In the genomic region with DNA sequence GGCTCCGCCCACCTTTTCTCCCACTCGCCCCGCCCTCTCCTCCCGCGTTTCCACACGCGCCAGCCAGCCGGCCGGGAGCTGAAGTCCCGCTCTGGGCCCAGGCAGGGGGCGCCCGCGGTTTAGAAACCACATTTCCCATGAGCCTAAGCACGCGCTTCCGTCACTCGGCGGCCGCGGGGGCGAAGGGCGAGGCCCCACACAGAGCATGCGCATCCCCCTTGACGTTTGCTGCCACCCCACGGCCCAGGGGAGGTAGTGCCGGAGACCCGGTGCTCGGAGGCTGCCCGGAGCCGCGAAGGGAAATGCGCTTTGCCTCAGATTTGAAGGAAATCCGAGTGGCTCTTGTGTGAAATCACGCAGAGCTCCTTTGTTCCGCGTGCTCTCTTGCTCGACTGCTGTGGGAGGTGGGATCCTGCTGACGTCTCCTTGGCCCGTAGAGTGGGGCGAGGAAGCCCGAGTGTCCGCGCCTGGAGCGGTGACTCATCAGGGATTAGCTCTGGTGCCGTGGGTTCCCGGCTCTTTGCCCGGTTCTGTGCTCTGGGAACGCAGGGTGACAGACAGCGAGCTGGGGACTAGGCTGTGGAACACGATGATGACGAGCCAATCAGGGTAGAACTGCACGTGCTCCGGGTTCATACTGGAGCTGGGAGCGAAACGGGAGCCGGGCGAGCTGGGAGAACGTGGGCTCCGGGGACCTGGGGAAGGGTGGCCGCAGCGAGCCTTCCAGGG, we compare ENCODE assay signal across 7 cellular contexts. TPM values are rescaled to one million over a fixed set of nuclear protein-coding genes. Genes with fewer than 3 reads are reported as not detected.
DNase-seq lines count a peak whose midpoint lies in the region; ATAC-seq, FAIRE-seq and TF ChIP-seq lines count a peak whose summit lies in the region.

No MANE protein-coding gene starts in this region.

- H3K4me2 ChIP-seq in astrocyte (ENCODE audit: low read length) = peak overlapping the region; percentile 94

- H3K4me3 ChIP-seq in astrocyte (ENCODE audit: insufficient read depth, low read depth, low read length) = peak overlapping the region; percentile 79

- H3K27ac ChIP-seq in astrocyte (ENCODE audit: low read depth, low read length) = peak overlapping the region; percentile 99

- H3K27me3 Mint-ChIP-seq in T-helper 2 cell treated with Interferon-gamma antibody and Interleukin-4, amounts not matched to agents 5 μg/mL and 100 μg/mL, for 36 hours (ENCODE audit: low read depth) = peaks cover 6% of the 10 kb centered on the region
- no peaks in the 10 kb centered on the region for H3K27me3 Mint-ChIP-seq in astrocyte (ENCODE audit: low read depth, unreplicated experiment)

- H3K79me2 ChIP-seq in astrocyte (ENCODE audit: insufficient read depth, low read length) = peaks cover 42% of the 10 kb centered on the region

- peak; percentile 87 to 95 for DNase-seq in NCI-H187 (lab: John Stamatoyannopoulos, UW)
- DNase-seq in T-helper 2 cell treated with Interferon-gamma antibody and Interleukin-4, amounts not matched to agents 5 μg/mL and 100 μg/mL, for 36 hours (ENCODE audit: low spot score) = peak; percentile 98
- peak; percentile 95 for DNase-seq in astrocyte (ENCODE audit: low read depth)
- DNase-seq in hepatic stellate cell (ENCODE audit: low spot score) = peak; percentile 94
- DNase-seq in renal cortical epithelial cell (ENCODE audit: low read depth) = peak; percentile 94

- H3K27ac Mint-ChIP-seq in T-helper 2 cell treated with Interferon-gamma antibody and Interleukin-4, amounts not matched to agents 5 μg/mL and 100 μg/mL, for 36 hours = peak overlapping the region; percentile 92
- peak overlapping the region; percentile 97 for H3K27ac Mint-ChIP-seq in astrocyte (ENCODE audit: unreplicated experiment)

- no peaks in the 10 kb centered on the region for H3K9me3 ChIP-seq in astrocyte (ENCODE audit: insufficient read depth, low read depth, low read length)

- peak overlapping the region; percentile 95 for H2AFZ ChIP-seq in astrocyte (ENCODE audit: low read depth, low read length)

- peaks cover 3% of the 10 kb centered on the region for H3K36me3 Mint-ChIP-seq in T-helper 2 cell treated with Interferon-gamma antibody and Interleukin-4, amounts not matched to agents 5 μg/mL and 100 μg/mL, for 36 hours (ENCODE audit: low read depth)
- no peaks in the 10 kb centered on the region for H3K36me3 Mint-ChIP-seq in astrocyte (ENCODE audit: low read depth, unreplicated experiment)

- peaks cover 24% of the 10 kb centered on the region for H3K4me1 Mint-ChIP-seq in T-helper 2 cell treated with Interferon-gamma antibody and Interleukin-4, amounts not matched to agents 5 μg/mL and 100 μg/mL, for 36 hours (ENCODE audit: low read depth)
- peaks cover 8% of the 10 kb centered on the region for H3K4me1 Mint-ChIP-seq in astrocyte (ENCODE audit: low read depth, unreplicated experiment)

- peak overlapping the region; percentile 97 for H3K9ac ChIP-seq in astrocyte (ENCODE audit: low read length)

- peaks cover 6% of the 10 kb centered on the region for H3K4me1 ChIP-seq in astrocyte (ENCODE audit: insufficient read depth, low read length)

- H4K20me1 ChIP-seq in astrocyte (ENCODE audit: insufficient read depth, low read length) = peaks cover 23% of the 10 kb centered on the region

- peak overlapping the region; percentile 88 for H3K4me3 Mint-ChIP-seq in T-helper 2 cell treated with Interferon-gamma antibody and Interleukin-4, amounts not matched to agents 5 μg/mL and 100 μg/mL, for 36 hours
- H3K4me3 Mint-ChIP-seq in astrocyte (ENCODE audit: unreplicated experiment) = peak overlapping the region; percentile 92

- FAIRE-seq in astrocyte (lab: Jason Lieb, UNC) = no peak

- ATAC-seq in GM18499 (IDR thresholded peaks at IDR 0.05; ENCODE audit: insufficient read depth, unreplicated experiment) (peak; percentile 78), HG02943 (IDR thresholded peaks at IDR 0.05; ENCODE audit: low read depth, unreplicated experiment) (peak; percentile 80)

- H3K36me3 ChIP-seq in astrocyte (ENCODE audit: insufficient read depth, low read length) = no peaks in the 10 kb centered on the region

- H3K27me3 ChIP-seq in astrocyte (ENCODE audit: insufficient read depth, low read length) = no peaks in the 10 kb centered on the region

- no peaks in the 10 kb centered on the region for H3K9me3 Mint-ChIP-seq in T-helper 2 cell treated with Interferon-gamma antibody and Interleukin-4, amounts not matched to agents 5 μg/mL and 100 μg/mL, for 36 hours
- H3K9me3 Mint-ChIP-seq in astrocyte (ENCODE audit: unreplicated experiment) = no peaks in the 10 kb centered on the region

- peak; percentile 61 for TF ChIP-seq CTCF in astrocyte (IDR thresholded peaks at IDR 0.05; ENCODE audit: insufficient read depth, low read depth, low read length)

RNA-seq across cellular contexts. Expression of gene B3GALNT2, which starts 0.4 kb away (rescaled TPM):
- total RNA-seq in astrocyte (38.1 and 40.5 TPM in 2 replicates), renal cortical epithelial cell (44.3 and 52.3 TPM in 2 replicates)

Comparison
In these comparisons a context has a peak if more than half of its experiments do, and no peak if none do; other contexts are left out.
1. Peak in every context shown above with its lines: DNase-seq, ATAC-seq, H3K4me3 ChIP-seq and H3K27ac ChIP-seq.